In genomic region chrX:39398215-39398972, GRCh38 we compare ENCODE assay signal across 1 cellular context.
TF ChIP-seq lines count a peak whose summit lies in the region.

No MANE protein-coding gene starts in this region.

TF ChIP-seq in K562, 482 proteins besides CTCF, POLR2A, EP300 and RAD21 (continued from another document):
- peak; percentile 98 for TF ChIP-seq ZNF512 (tag; IDR thresholded peaks at IDR 0.05)
